In genomic region chrX:2707334-2707760, GRCh38 we compare ENCODE assay signal across 8 cellular contexts. TPM values are rescaled to one million over a fixed set of nuclear protein-coding genes. Genes with fewer than 3 reads are reported as not detected.
DNase-seq lines count a peak whose midpoint lies in the region; ATAC-seq, FAIRE-seq and TF ChIP-seq lines count a peak whose summit lies in the region.

No MANE protein-coding gene starts in this region.

- no peak for TF ChIP-seq EP300 in gastroesophageal sphincter (IDR thresholded peaks at IDR 0.05)

- peak; percentile 76 to 84 for ATAC-seq in CD4-positive, CD25-positive, alpha-beta regulatory T cell (ENCODE audit: low read depth in 2 of 2)
- ATAC-seq in GM21447 (IDR thresholded peaks at IDR 0.05; ENCODE audit: unreplicated experiment) (peak; percentile 90), gastroesophageal sphincter (peak; percentile 73)

- peak; percentile 59 for FAIRE-seq in HTR-8/SVneo (lab: Jason Lieb, UNC)

- 2 to 22% methylated on average over 5 to 9 of the region's 12 CpGs for WGBS in gastroesophageal sphincter (ENCODE audit: low coverage in 1 of 2), 2 donors

- H3K27me3 Mint-ChIP-seq in CD4-positive, CD25-positive, alpha-beta regulatory T cell: no peaks in the 10 kb centered on the region

- TF ChIP-seq POLR2A in gastroesophageal sphincter (IDR thresholded peaks at IDR 0.05): no peak

- TF ChIP-seq CTCF in gastroesophageal sphincter (IDR thresholded peaks at IDR 0.05): no peak

- peaks cover 20% of the 10 kb centered on the region for H3K36me3 Mint-ChIP-seq in CD4-positive, CD25-positive, alpha-beta regulatory T cell

- H3K4me3 Mint-ChIP-seq in CD4-positive, CD25-positive, alpha-beta regulatory T cell: peak overlapping the region; percentile 49 to 80 (median 68)

- H3K27ac ChIP-seq in CD4-positive, CD25-positive, alpha-beta regulatory T cell (ENCODE audit: insufficient read depth, low read length, poor library complexity, severe bottlenecking): peak overlapping the region; percentile 51
- peak overlapping the region in 2 of 4 donors; percentile 67 to 69 for H3K27ac ChIP-seq in gastroesophageal sphincter

- no peaks in the 10 kb centered on the region for H3K27me3 ChIP-seq in CD4-positive, CD25-positive, alpha-beta regulatory T cell (ENCODE audit: control insufficient read depth, insufficient read depth, low read length)
- H3K27me3 ChIP-seq in gastroesophageal sphincter: no peaks in the 10 kb centered on the region

- peak in 1 of 3 donors; percentile 69 for DNase-seq in CD4-positive, CD25-positive, alpha-beta regulatory T cell
- DNase-seq in HTR-8/SVneo (ENCODE audit: insufficient read length, low spot score) (peak; percentile 72), retina (peak; percentile 30), DMS153 (lab: John Stamatoyannopoulos, UW) (no peak), NCI-H69 (lab: John Stamatoyannopoulos, UW) (no peak)
- peak; percentile 51 for DNase-seq in activated T-cell treated with anti-CD3 and anti-CD28 coated beads, Interleukin-2, amount 50 U/mL, for 1 hour

- H3K9me3 Mint-ChIP-seq in CD4-positive, CD25-positive, alpha-beta regulatory T cell: no peaks in the 10 kb centered on the region

- H3K4me1 Mint-ChIP-seq in CD4-positive, CD25-positive, alpha-beta regulatory T cell: peaks cover 32 to 88% (median 64%) of the 10 kb centered on the region in 4 donors

- peaks cover 65% of the 10 kb centered on the region for H3K4me1 ChIP-seq in CD4-positive, CD25-positive, alpha-beta regulatory T cell (ENCODE audit: control insufficient read depth, insufficient read depth, low read length, poor library complexity, severe bottlenecking)
- H3K4me1 ChIP-seq in gastroesophageal sphincter: peaks cover 18 to 93% (median 50%) of the 10 kb centered on the region in 3 donors

- H3K36me3 ChIP-seq in CD4-positive, CD25-positive, alpha-beta regulatory T cell (ENCODE audit: control insufficient read depth, insufficient read depth, low read length): peaks cover 16% of the 10 kb centered on the region
- H3K36me3 ChIP-seq in gastroesophageal sphincter: peaks cover 0 to 14% of the 10 kb centered on the region in 2 donors

- peak overlapping the region; percentile 4 for H3K4me3 ChIP-seq in CD4-positive, CD25-positive, alpha-beta regulatory T cell (ENCODE audit: low read depth, low read length)
- peak overlapping the region in 1 of 2 donors; percentile 12 for H3K4me3 ChIP-seq in gastroesophageal sphincter

- H3K9me3 ChIP-seq in CD4-positive, CD25-positive, alpha-beta regulatory T cell (ENCODE audit: control insufficient read depth in 2 of 2, low read length in 2 of 2): no peaks in the 10 kb centered on the region
- H3K9me3 ChIP-seq in gastroesophageal sphincter: no peaks in the 10 kb centered on the region

- H3K27ac Mint-ChIP-seq in CD4-positive, CD25-positive, alpha-beta regulatory T cell: peak overlapping the region; percentile 44 to 88 (median 78)

RNA-seq across cellular contexts. Expression of gene CD99, which starts 16.3 kb away (rescaled TPM):
- 286 TPM for total RNA-seq in CD4-positive, CD25-positive, alpha-beta regulatory T cell
- 100 to 1,000 TPM; 291 to 459 (median 385) TPM for polyA plus RNA-seq in CD4-positive, CD25-positive, alpha-beta regulatory T cell
- 100 to 1,000 TPM; 285 to 421 (median 292) TPM for total RNA-seq in gastroesophageal sphincter

RNA-seq across cellular contexts. Expression of gene XG, which starts 44.5 kb away (rescaled TPM):
- not detected for total RNA-seq in CD4-positive, CD25-positive, alpha-beta regulatory T cell
- polyA plus RNA-seq in CD4-positive, CD25-positive, alpha-beta regulatory T cell: not detected
- total RNA-seq in gastroesophageal sphincter: under 1 TPM in 3 of 4 donors, not detected in 1; 0.19 to 0.67 (median 0.47) TPM

Comparison
In these comparisons a context has a peak if more than half of its experiments do, and no peak if none do; other contexts are left out.
1. DNase-seq: peak in HTR-8/SVneo (single experiment), activated T-cell treated with anti-CD3 and anti-CD28 coated beads, Interleukin-2, amount 50 U/mL, for 1 hour (single experiment) and retina (single experiment); none in DMS153 (single experiment) and NCI-H69 (single experiment).
2. Peak in every context shown above with its lines, with median percentiles within 50 percentile points of each other: ATAC-seq.